Comparison of ENCODE assay signal across 1 cellular context in the genomic region with DNA sequence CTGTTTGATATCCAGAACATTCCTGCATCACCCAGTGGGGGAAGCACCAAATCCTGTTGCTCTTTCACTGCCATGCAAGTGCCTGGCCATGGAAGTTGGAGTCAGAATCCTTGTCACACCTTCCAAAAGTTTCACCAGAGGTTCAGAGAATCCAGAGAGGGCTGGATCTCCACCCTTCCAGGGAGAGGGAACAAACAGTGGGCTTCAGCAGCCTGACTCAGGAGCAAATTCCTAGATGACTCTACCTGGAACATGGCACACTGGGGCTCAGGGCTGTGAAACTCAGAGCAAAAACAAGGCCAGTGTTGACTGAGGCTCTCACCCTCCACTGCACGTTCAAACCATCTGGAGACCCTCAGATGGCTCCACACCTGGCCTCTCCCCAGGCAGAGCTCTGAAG.
TF ChIP-seq lines count a peak whose summit lies in the region.

No MANE protein-coding gene starts in this region.

TF ChIP-seq in IMR-90, 13 proteins besides CTCF, POLR2A, EP300 and RAD21:
- TF ChIP-seq, protein P1, sequence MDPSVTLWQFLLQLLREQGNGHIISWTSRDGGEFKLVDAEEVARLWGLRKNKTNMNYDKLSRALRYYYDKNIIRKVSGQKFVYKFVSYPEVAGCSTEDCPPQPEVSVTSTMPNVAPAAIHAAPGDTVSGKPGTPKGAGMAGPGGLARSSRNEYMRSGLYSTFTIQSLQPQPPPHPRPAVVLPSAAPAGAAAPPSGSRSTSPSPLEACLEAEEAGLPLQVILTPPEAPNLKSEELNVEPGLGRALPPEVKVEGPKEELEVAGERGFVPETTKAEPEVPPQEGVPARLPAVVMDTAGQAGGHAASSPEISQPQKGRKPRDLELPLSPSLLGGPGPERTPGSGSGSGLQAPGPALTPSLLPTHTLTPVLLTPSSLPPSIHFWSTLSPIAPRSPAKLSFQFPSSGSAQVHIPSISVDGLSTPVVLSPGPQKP (IDR thresholded peaks at IDR 0.05; ENCODE audit: borderline replicate concordance, low read depth, low read length), result no peak
- TF ChIP-seq BHLHE40 (IDR thresholded peaks at IDR 0.05; ENCODE audit: low read depth, low read length) (no peak), NFE2L2 (IDR thresholded peaks at IDR 0.05; ENCODE audit: low read depth, low read length) (no peak), SMC3 (IDR thresholded peaks at IDR 0.05; ENCODE audit: low read depth, low read length) (no peak), CHD1 (IDR thresholded peaks at IDR 0.05; ENCODE audit: low read depth, low read length) (no peak), MAZ (IDR thresholded peaks at IDR 0.05; ENCODE audit: borderline replicate concordance, low read depth, low read length) (no peak), CEBPB (IDR thresholded peaks at IDR 0.05; ENCODE audit: low read depth, low read length) (no peak), MXI1 (IDR thresholded peaks at IDR 0.05; ENCODE audit: borderline replicate concordance, low read depth, low read length) (no peak)
- TF ChIP-seq, protein P2, sequence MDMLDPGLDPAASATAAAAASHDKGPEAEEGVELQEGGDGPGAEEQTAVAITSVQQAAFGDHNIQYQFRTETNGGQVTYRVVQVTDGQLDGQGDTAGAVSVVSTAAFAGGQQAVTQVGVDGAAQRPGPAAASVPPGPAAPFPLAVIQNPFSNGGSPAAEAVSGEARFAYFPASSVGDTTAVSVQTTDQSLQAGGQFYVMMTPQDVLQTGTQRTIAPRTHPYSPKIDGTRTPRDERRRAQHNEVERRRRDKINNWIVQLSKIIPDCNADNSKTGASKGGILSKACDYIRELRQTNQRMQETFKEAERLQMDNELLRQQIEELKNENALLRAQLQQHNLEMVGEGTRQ (IDR thresholded peaks at IDR 0.05; ENCODE audit: low read depth, low read length), result no peak
TF ChIP-seq in IMR-90: peak in this region for 0.
